2 cellular contexts compared by ENCODE assay signal in the genomic region with DNA sequence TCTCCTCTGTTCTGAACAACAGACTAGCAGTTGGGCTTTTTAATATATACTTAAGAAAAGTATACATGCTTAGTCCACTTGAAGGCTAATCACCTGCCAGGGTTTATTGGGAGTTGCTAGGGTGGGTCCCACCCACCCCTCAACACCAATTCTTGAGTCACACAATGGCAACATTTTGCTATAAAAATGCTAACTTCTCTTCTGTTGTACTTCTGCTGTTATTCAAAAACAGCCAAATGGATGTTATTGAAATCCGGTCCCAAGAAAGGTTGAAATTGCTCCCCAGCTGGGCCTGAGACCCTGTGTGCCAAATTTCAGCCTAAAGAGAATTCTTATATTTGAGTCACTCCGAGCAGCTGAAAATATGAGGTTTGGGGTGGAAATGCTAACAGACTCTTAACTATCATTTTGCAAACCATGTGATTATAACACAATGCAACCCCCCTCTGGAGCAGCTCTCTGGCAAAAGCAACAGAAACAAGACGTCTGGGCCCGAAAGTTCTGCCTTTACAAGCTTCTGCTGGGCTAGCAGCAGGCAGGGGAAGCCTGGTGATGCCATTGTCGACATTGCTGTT.
TF ChIP-seq lines count a peak whose summit lies in the region.

No MANE protein-coding gene starts in this region.

TF ChIP-seq in K562, 482 proteins besides CTCF, POLR2A, EP300 and RAD21 (continues in another document):
- TF ChIP-seq ZNF518B (CRISPR knock-in tag; IDR thresholded peaks at IDR 0.05) (no peak), PCBP1 (IDR thresholded peaks at IDR 0.05; ENCODE audit: low read depth, low read length, poor library complexity, severe bottlenecking) (no peak), ZBTB7A (IDR thresholded peaks at IDR 0.05; ENCODE audit: borderline replicate concordance, control insufficient read depth, low read depth, low read length) (no peak), FOXK2 (conservative IDR thresholded peaks at IDR 0.05 in 1 of 2, IDR thresholded peaks at IDR 0.05 in 1 of 2; ENCODE audit: low read depth in 2 of 2) (no peak), MIER1 (IDR thresholded peaks at IDR 0.05; ENCODE audit: low read depth) (no peak), ESRRA (IDR thresholded peaks at IDR 0.05; ENCODE audit: borderline replicate concordance, low read depth) (no peak), ZNF780A (CRISPR knock-in tag; IDR thresholded peaks at IDR 0.05) (no peak), EZH2 (IDR thresholded peaks at IDR 0.05; ENCODE audit: borderline replicate concordance, low read depth, low read length) (no peak), XRCC3 (IDR thresholded peaks at IDR 0.05) (no peak), ZNF146 (CRISPR knock-in tag; IDR thresholded peaks at IDR 0.05; ENCODE audit: unreplicated experiment) (no peak)
- TF ChIP-seq, protein P1, sequence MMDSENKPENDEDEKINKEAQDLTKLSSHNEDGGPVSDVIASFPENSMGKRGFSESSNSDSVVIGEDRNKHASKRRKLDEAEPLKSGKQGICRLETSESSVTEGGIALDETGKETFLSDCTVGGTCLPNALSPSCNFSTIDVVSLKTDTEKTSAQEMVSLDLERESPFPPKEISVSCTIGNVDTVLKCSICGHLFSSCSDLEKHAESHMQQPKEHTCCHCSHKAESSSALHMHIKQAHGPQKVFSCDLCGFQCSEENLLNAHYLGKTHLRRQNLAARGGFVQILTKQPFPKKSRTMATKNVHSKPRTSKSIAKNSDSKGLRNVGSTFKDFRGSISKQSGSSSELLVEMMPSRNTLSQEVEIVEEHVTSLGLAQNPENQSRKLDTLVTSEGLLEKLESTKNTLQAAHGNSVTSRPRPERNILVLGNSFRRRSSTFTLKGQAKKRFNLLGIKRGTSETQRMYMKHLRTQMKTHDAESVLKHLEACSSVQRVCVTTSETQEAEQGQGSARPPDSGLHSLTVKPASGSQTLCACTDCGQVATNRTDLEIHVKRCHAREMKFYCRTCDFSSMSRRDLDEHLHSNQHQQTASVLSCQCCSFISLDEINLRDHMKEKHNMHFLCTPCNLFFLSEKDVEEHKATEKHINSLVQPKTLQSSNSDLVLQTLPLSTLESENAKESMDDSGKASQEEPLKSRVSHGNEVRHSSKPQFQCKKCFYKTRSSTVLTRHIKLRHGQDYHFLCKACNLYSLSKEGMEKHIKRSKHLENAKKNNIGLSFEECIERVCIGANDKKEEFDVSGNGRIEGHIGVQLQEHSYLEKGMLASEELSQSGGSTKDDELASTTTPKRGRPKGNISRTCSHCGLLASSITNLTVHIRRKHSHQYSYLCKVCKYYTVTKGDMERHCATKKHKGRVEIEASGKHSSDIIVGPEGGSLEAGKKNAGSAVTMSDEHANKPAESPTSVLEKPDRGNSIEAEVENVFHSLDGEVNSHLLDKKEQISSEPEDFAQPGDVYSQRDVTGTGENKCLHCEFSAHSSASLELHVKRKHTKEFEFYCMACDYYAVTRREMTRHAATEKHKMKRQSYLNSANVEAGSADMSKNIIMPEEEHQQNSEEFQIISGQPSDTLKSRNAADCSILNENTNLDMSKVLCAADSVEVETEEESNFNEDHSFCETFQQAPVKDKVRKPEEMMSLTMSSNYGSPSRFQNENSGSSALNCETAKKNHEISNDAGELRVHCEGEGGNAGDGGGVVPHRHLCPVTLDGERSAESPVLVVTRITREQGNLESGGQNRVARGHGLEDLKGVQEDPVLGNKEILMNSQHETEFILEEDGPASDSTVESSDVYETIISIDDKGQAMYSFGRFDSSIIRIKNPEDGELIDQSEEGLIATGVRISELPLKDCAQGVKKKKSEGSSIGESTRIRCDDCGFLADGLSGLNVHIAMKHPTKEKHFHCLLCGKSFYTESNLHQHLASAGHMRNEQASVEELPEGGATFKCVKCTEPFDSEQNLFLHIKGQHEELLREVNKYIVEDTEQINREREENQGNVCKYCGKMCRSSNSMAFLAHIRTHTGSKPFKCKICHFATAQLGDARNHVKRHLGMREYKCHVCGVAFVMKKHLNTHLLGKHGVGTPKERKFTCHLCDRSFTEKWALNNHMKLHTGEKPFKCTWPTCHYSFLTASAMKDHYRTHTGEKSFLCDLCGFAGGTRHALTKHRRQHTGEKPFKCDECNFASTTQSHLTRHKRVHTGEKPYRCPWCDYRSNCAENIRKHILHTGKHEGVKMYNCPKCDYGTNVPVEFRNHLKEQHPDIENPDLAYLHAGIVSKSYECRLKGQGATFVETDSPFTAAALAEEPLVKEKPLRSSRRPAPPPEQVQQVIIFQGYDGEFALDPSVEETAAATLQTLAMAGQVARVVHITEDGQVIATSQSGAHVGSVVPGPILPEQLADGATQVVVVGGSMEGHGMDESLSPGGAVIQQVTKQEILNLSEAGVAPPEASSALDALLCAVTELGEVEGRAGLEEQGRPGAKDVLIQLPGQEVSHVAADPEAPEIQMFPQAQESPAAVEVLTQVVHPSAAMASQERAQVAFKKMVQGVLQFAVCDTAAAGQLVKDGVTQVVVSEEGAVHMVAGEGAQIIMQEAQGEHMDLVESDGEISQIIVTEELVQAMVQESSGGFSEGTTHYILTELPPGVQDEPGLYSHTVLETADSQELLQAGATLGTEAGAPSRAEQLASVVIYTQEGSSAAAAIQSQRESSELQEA (IDR thresholded peaks at IDR 0.05; ENCODE audit: low read depth), result no peak

TF ChIP-seq in HEK293T, 16 proteins besides CTCF, POLR2A, EP300 and RAD21 (continued from another document):
- no peak for TF ChIP-seq TARDBP (IDR thresholded peaks at IDR 0.05)
TF ChIP-seq in HEK293T: peak in this region for 0.
